1 cellular context compared by ENCODE assay signal in the genomic region with DNA sequence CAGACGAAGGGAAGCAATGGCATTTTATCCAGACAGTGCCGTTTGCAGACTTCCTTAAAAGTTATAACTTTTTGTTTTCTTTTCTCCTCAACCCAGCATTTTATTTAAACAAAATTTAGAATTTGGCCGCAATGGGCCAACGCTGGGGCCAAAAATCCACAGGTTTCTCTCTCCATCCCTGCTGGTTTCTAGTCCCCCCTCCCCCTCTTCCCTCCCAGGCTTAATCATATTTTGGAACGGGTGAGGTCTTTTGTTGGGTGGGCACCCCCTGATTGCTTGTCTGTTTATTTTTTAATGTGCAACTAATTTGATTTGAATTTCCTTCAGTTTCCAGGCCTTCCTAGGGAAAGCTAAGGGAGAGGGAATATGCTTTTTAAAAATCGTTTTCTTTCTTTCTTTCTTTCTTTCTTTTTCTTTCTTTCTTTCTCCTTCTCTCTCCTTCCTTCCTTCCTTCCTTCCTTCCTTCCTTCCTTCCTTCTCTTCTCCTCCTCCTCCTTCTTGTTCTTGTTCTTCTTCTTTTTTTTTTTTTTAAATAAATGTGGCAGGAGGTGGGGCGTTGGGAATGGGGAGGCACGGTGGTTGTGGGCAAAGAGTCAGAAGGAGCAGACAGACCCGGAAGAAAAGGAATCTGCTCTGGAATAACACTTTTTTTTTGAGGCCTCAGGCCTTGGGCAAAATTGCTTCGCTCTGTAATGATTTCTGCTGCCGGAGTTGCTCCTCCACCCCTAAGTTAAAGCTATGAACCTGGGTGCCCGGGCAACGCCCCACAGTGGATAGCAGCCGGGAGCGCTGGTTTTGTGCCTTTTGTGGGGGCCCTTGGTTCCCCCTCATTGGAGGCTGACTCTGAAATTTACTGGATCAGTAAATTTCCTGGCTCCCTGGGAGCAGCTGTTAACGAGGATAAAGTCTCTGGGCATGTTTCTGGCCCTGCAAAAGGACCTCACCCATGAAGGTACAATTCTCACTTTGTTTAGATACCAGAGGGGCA.
TF ChIP-seq lines count a peak whose summit lies in the region.

No MANE protein-coding gene starts in this region.

TF ChIP-seq in GM23338, 12 proteins besides CTCF, POLR2A, EP300 and RAD21 (continued from another document):
- TF ChIP-seq, protein P1, sequence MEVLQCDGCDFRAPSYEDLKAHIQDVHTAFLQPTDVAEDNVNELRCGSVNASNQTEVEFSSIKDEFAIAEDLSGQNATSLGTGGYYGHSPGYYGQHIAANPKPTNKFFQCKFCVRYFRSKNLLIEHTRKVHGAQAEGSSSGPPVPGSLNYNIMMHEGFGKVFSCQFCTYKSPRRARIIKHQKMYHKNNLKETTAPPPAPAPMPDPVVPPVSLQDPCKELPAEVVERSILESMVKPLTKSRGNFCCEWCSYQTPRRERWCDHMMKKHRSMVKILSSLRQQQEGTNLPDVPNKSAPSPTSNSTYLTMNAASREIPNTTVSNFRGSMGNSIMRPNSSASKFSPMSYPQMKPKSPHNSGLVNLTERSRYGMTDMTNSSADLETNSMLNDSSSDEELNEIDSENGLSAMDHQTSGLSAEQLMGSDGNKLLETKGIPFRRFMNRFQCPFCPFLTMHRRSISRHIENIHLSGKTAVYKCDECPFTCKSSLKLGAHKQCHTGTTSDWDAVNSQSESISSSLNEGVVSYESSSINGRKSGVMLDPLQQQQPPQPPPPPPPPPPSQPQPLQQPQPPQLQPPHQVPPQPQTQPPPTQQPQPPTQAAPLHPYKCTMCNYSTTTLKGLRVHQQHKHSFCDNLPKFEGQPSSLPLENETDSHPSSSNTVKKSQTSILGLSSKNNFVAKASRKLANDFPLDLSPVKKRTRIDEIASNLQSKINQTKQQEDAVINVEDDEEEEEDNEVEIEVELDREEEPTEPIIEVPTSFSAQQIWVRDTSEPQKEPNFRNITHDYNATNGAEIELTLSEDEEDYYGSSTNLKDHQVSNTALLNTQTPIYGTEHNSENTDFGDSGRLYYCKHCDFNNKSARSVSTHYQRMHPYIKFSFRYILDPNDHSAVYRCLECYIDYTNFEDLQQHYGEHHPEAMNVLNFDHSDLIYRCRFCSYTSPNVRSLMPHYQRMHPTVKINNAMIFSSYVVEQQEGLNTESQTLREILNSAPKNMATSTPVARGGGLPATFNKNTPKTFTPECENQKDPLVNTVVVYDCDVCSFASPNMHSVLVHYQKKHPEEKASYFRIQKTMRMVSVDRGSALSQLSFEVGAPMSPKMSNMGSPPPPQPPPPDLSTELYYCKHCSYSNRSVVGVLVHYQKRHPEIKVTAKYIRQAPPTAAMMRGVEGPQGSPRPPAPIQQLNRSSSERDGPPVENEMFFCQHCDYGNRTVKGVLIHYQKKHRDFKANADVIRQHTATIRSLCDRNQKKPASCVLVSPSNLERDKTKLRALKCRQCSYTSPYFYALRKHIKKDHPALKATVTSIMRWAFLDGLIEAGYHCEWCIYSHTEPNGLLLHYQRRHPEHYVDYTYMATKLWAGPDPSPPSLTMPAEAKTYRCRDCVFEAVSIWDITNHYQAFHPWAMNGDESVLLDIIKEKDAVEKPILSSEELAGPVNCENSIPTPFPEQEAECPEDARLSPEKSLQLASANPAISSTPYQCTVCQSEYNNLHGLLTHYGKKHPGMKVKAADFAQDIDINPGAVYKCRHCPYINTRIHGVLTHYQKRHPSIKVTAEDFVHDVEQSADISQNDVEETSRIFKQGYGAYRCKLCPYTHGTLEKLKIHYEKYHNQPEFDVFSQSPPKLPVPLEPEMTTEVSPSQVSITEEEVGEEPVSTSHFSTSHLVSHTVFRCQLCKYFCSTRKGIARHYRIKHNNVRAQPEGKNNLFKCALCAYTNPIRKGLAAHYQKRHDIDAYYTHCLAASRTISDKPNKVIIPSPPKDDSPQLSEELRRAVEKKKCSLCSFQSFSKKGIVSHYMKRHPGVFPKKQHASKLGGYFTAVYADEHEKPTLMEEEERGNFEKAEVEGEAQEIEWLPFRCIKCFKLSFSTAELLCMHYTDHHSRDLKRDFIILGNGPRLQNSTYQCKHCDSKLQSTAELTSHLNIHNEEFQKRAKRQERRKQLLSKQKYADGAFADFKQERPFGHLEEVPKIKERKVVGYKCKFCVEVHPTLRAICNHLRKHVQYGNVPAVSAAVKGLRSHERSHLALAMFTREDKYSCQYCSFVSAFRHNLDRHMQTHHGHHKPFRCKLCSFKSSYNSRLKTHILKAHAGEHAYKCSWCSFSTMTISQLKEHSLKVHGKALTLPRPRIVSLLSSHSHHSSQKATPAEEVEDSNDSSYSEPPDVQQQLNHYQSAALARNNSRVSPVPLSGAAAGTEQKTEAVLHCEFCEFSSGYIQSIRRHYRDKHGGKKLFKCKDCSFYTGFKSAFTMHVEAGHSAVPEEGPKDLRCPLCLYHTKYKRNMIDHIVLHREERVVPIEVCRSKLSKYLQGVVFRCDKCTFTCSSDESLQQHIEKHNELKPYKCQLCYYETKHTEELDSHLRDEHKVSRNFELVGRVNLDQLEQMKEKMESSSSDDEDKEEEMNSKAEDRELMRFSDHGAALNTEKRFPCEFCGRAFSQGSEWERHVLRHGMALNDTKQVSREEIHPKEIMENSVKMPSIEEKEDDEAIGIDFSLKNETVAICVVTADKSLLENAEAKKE (CRISPR knock-in tag; IDR thresholded peaks at IDR 0.05), result no peak
- TF ChIP-seq STAT1 (IDR thresholded peaks at IDR 0.05; ENCODE audit: unreplicated experiment) (no peak), CREB1 (CRISPR knock-in tag; IDR thresholded peaks at IDR 0.05; ENCODE audit: low read depth) (no peak), POLR2AphosphoS5 (IDR thresholded peaks at IDR 0.05; ENCODE audit: low read depth) (no peak)
